In the genomic region with DNA sequence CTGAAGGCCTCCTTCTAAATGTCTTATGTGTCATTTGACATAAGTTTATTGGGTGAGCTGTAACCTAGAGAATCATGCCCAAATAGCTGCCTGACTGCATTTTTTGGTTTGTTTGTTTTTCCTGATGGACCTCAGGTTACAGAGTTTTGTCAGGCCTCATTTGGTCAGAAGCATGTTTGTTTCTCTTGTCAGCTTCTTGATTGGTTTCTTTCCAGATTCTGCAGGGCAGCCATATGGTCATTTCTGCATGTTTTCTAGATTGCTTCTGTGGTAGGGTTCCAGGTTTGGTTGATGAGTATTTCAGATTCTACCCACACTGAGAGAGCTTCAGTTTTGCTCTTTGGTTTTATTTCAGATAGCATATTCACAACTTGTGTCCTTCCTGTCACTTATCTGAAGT, we compare ENCODE assay signal across 15 cellular contexts. TPM values are rescaled to one million over a fixed set of nuclear protein-coding genes. Genes with fewer than 3 reads are reported as not detected.
DNase-seq lines count a peak whose midpoint lies in the region; ATAC-seq, FAIRE-seq and TF ChIP-seq lines count a peak whose summit lies in the region.
"Had no signal": no experiment of that assay in that cellular context is flagged by ENCODE, and none has a peak within 500 bp of the region (broad histone marks: within the 10 kb centered on the region; RNA-seq: fewer than 3 reads in every experiment).

No MANE protein-coding gene starts in this region.

- H3K36me3 ChIP-seq in GM12878 (ENCODE audit: control insufficient read depth in 2 of 2, insufficient read depth in 2 of 2, low read length in 1 of 2) = no peaks in the 10 kb centered on the region; a peak in 4 of 4 replicates
- no peaks in the 10 kb centered on the region for H3K36me3 ChIP-seq in neutrophil
- H3K36me3 ChIP-seq: upper lobe of right lung had no signal

- no peak for FAIRE-seq in GM12878 (lab: Jason Lieb, UNC)
- FAIRE-seq: HTR-8/SVneo, small intestine had no signal

- no peak overlapping the region for H2AFZ ChIP-seq in GM12878 (ENCODE audit: control insufficient read depth, low read depth, low read length)

- H3K27me3 ChIP-seq in GM12878 (replicated peaks in 1 of 2; ENCODE audit: control insufficient read depth in 2 of 2, insufficient read depth in 2 of 2, low read length in 1 of 2) (no peaks in the 10 kb centered on the region), neutrophil (no peaks in the 10 kb centered on the region)
- H3K27me3 ChIP-seq: upper lobe of right lung had no signal

- no peaks in the 10 kb centered on the region for H3K27me3 Mint-ChIP-seq in T-helper 2 cell treated with Interferon-gamma antibody and Interleukin-4, amounts not matched to agents 5 μg/mL and 100 μg/mL, for 36 hours (ENCODE audit: low read depth)

- peak overlapping the region; percentile 20; the same call in 1 of the 2 replicates for H3K27ac ChIP-seq in GM12878 (ENCODE audit: control insufficient read depth, insufficient read depth)
- peak overlapping the region; percentile 31 for H3K27ac ChIP-seq in neutrophil
- H3K27ac ChIP-seq: SK-N-MC, upper lobe of right lung had no signal

- H3K9me3 ChIP-seq in GM12878 (replicated peaks; ENCODE audit: control insufficient read depth, insufficient read depth, low read length) = peaks cover 30% of the 10 kb centered on the region
- H3K9me3 ChIP-seq in neutrophil = no peaks in the 10 kb centered on the region

- TF ChIP-seq EP300 in GM12878 (IDR thresholded peaks at IDR 0.05; ENCODE audit: borderline replicate concordance in 1 of 2, control insufficient read depth in 1 of 2, low read depth in 2 of 2, low read length in 2 of 2) = no peak

- no peak for TF ChIP-seq RAD21 in GM12878 (IDR thresholded peaks at IDR 0.05; ENCODE audit: insufficient read depth, low read depth, low read length)

- RAD21 ChIA-PET in GM12878 (lab: Charles Lee; ENCODE audit: unreplicated experiment) = interaction anchor here (1.0 to 1.9 kb wide), 4 partner anchors 19 to 315 kb away, joined by 3 to 5 read pairs (median 4); no protein-coding TSS in a partner anchor

- intact Hi-C loops in GM12878 (cut with micrococcal nuclease; ENCODE audit: unreplicated experiment) = no loop called here

- H3K4me1 Mint-ChIP-seq in T-helper 2 cell treated with Interferon-gamma antibody and Interleukin-4, amounts not matched to agents 5 μg/mL and 100 μg/mL, for 36 hours (ENCODE audit: low read depth) = peaks cover 3% of the 10 kb centered on the region

- no peak overlapping the region for H3K9ac ChIP-seq in GM12878 (ENCODE audit: control insufficient read depth, insufficient read depth, low read length)

- no peaks in the 10 kb centered on the region for H4K20me1 ChIP-seq in GM12878 (ENCODE audit: control insufficient read depth, insufficient read depth)

- POLR2A ChIA-PET in GM12878 (lab: Charles Lee) = interaction anchor here (1.0 kb wide), 1 partner anchor 31 kb away, joined by 3 read pairs; no protein-coding TSS in a partner anchor

- H3K4me1 ChIP-seq in GM12878 (ENCODE audit: control insufficient read depth, insufficient read depth, low read length) = peaks cover 5% of the 10 kb centered on the region; the same call in 1 of the 2 replicates
- no peaks in the 10 kb centered on the region for H3K4me1 ChIP-seq in neutrophil (ENCODE audit: control insufficient read depth in 1 of 2, insufficient read depth in 1 of 2, low read depth in 1 of 2, low read length in 1 of 2)

- H3K4me2 ChIP-seq in GM12878 (ENCODE audit: control insufficient read depth, insufficient read depth) = no peak overlapping the region

- CTCF ChIA-PET in GM12878 (lab: Yijun Ruan, JAX) = interaction anchor here (1.0 to 1.7 kb wide), 4 partner anchors 19 to 315 kb away, joined by 3 to 4 read pairs (median 4); no protein-coding TSS in a partner anchor

- SMC1A ChIA-PET in GM12878 (lab: Charles Lee; ENCODE audit: uncharacterized antibody, unreplicated experiment) = interaction anchor here (0.6 to 3.5 kb wide), 11 partner anchors 9 to 315 kb away, joined by 3 to 18 read pairs (median 3); no protein-coding TSS in a partner anchor

- peaks cover 76% of the 10 kb centered on the region for H3K79me2 ChIP-seq in GM12878 (ENCODE audit: control insufficient read depth, insufficient read depth, low read length)

- peak; percentile 25 for DNase-seq in DMS153 (lab: John Stamatoyannopoulos, UW)
- DNase-seq in DMS153 treated with DMSO at 0.1 percent for 48 hours (lab: John Stamatoyannopoulos, UW; ENCODE audit: unreplicated experiment) = no peak
- DNase-seq in GM12878 (ENCODE audit: low read depth, low spot score) = no peak
- no peak for DNase-seq in T-helper 2 cell
- DNase-seq in T-helper 2 cell treated with Interferon-gamma antibody and Interleukin-4, amounts not matched to agents 5 μg/mL and 100 μg/mL, for 36 hours (ENCODE audit: low spot score) = no peak
- DNase-seq in activated gamma-delta T cell treated with Interleukin-2 at 50 U/mL for 16 hours = no peak
- DNase-seq: 8988T; activated naive CD4-positive, alpha-beta T cell treated with anti-CD3 and anti-CD28 coated beads for 36 hours; hypothalamus; small intestine; upper lobe of right lung had no signal

- in situ Hi-C loops in GM12878 (cut with MboI) = no loop called here

- no peak overlapping the region for H3K27ac Mint-ChIP-seq in T-helper 2 cell treated with Interferon-gamma antibody and Interleukin-4, amounts not matched to agents 5 μg/mL and 100 μg/mL, for 36 hours
- H3K27ac Mint-ChIP-seq: activated naive CD4-positive, alpha-beta T cell treated with anti-CD3 and anti-CD28 coated beads for 36 hours had no signal

- BruUV-seq in GM12878 (replicated peaks; lab: Mats Ljungman, UMichigan) = no TSS peak

- TF ChIP-seq CTCF in GM12878 (IDR thresholded peaks at IDR 0.05 in 2 of 3, conservative IDR thresholded peaks at IDR 0.05 in 1 of 3; ENCODE audit: control insufficient read depth in 2 of 3, extremely low read depth in 1 of 3, insufficient read depth in 1 of 3, low read depth in 3 of 3, low read length in 3 of 3) (no peak), neutrophil (IDR thresholded peaks at IDR 0.05) (no peak)

- H3K9me3 Mint-ChIP-seq in T-helper 2 cell treated with Interferon-gamma antibody and Interleukin-4, amounts not matched to agents 5 μg/mL and 100 μg/mL, for 36 hours = peaks cover 45% of the 10 kb centered on the region

- TF ChIP-seq POLR2A in GM12878 (IDR thresholded peaks at IDR 0.05; ENCODE audit: low read depth, low read length) = no peak

- no peak overlapping the region for H3K4me3 Mint-ChIP-seq in T-helper 2 cell treated with Interferon-gamma antibody and Interleukin-4, amounts not matched to agents 5 μg/mL and 100 μg/mL, for 36 hours
- H3K4me3 Mint-ChIP-seq: activated naive CD4-positive, alpha-beta T cell treated with anti-CD3 and anti-CD28 coated beads for 36 hours had no signal

- peak; percentile 48 for ATAC-seq in HG02981 (IDR thresholded peaks at IDR 0.05; ENCODE audit: unreplicated experiment)
- peak; percentile 64 for ATAC-seq in GM12878
- ATAC-seq: upper lobe of right lung had no signal

- H3K4me3 ChIP-seq in GM12878 (no peak overlapping the region), neutrophil (ENCODE audit: low read depth in 1 of 2, low read length in 1 of 2) (no peak overlapping the region)
- H3K4me3 ChIP-seq: SK-N-MC, upper lobe of right lung had no signal

- peaks cover 43% of the 10 kb centered on the region for H3K36me3 Mint-ChIP-seq in T-helper 2 cell treated with Interferon-gamma antibody and Interleukin-4, amounts not matched to agents 5 μg/mL and 100 μg/mL, for 36 hours (ENCODE audit: low read depth)

TF ChIP-seq in GM12878, 131 proteins besides CTCF, POLR2A, EP300 and RAD21 (continues in another document):
- TF ChIP-seq CHD2 (IDR thresholded peaks at IDR 0.05; ENCODE audit: borderline replicate concordance, low read depth, low read length) (no peak), CBFB (IDR thresholded peaks at IDR 0.05; ENCODE audit: low read depth) (no peak), BACH1 (IDR thresholded peaks at IDR 0.05; ENCODE audit: borderline replicate concordance) (no peak), HDAC6 (IDR thresholded peaks at IDR 0.05; ENCODE audit: unreplicated experiment) (no peak), ZBED1 (IDR thresholded peaks at IDR 0.05; ENCODE audit: borderline replicate concordance) (no peak), BRCA1 (IDR thresholded peaks at IDR 0.05; ENCODE audit: low read depth, low read length) (no peak), PBX3 (IDR thresholded peaks at IDR 0.05; ENCODE audit: insufficient replicate concordance, low read depth, low read length) (no peak), PAX5 (IDR thresholded peaks at IDR 0.05; ENCODE audit: borderline replicate concordance, low read depth, low read length) (no peak)

RNA-seq across cellular contexts. Expression of gene GLCCI1, which starts 28.0 kb away (rescaled TPM):
- total RNA-seq in GM12878 (2013; cell fraction: nucleolus; rRNA removed) = 212 and 234 TPM in 2 replicates
- total RNA-seq in GM12878 (2014; rRNA removed) (22.3 and 23.6 TPM in 2 replicates), GM12878 (2014; rRNA removed; fragmentation: Illumina TruSeq; extraction: Trizol) (33.4 and 39.8 TPM in 2 replicates), GM12878 (2021) (52.2 and 52.6 TPM in 2 replicates)
- polyA plus RNA-seq in GM12878 (2011; ENCODE audit: low read depth) = 25.4 TPM
- polyA plus RNA-seq in GM12878 (2011; rRNA removed) (92.0 and 104 TPM in 2 replicates), GM12878 (2014; fragmentation: Illumina TruSeq; extraction: Trizol) (34.2 and 40.6 TPM in 2 replicates), GM12878 (2014; fragmentation: Nextera tagmentation; extraction: Ambion mirVana) (10 to 100 TPM; 16.2 to 17.9 TPM), GM12878 (2014; rRNA removed) (32.9 and 34.7 TPM in 2 replicates), GM12878 (2016; fragmentation: Nextera tagmentation; extraction: Ambion mirVana) (10 to 100 TPM; 12.6 to 16.7 TPM)
- 48.0 and 53.3 TPM in 2 replicates for polyA plus RNA-seq in GM12878 (2011; cell fraction: cytosol; rRNA removed)
- 93.7 and 109 TPM in 2 replicates for polyA plus RNA-seq in GM12878 (2011; cell fraction: nucleus; rRNA removed)
- polyA plus RNA-seq in GM12878 (2012) = 35.3 and 48.3 TPM in 2 replicates
- 134 and 207 TPM in 2 replicates for polyA minus RNA-seq in GM12878 (2011; rRNA and poly(A)+ RNA removed)
- polyA minus RNA-seq in GM12878 (2011; cell fraction: cytosol; rRNA and poly(A)+ RNA removed) = 40.4 and 48.7 TPM in 2 replicates
- 165 and 313 TPM in 2 replicates for polyA minus RNA-seq in GM12878 (2011; cell fraction: nucleus; rRNA and poly(A)+ RNA removed)
